ENCODE assay signal across 8 cellular contexts in the genomic region with DNA sequence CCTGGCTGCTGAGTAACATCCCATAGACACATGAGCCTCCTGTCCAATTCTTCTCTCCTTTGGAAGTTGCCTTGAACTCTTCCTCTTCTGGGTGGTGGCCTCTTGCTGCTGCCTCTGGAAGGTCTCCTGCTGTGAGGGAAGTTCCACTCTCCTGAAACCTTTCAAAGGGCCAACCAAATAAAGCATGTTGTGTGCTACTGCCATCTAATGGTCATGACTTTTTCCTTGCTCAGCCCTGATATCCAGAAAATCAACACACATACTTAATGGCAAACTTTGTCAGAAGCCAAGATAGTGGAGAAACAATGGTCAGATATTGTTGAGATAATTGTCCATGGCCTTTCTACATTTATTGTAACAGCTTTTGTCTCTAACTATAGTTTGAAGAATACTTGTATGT. TPM values are rescaled to one million over a fixed set of nuclear protein-coding genes. Genes with fewer than 3 reads are reported as not detected.
DNase-seq lines count a peak whose midpoint lies in the region; ATAC-seq, FAIRE-seq and TF ChIP-seq lines count a peak whose summit lies in the region.

No MANE protein-coding gene starts in this region.

- CTCF ChIA-PET in A673 (lab: Charles Lee) (no interaction called here), PC-9 (lab: Charles Lee) (no interaction called here)

- H2AFZ ChIP-seq in PC-9 = no peak overlapping the region

- intact Hi-C loops in A673 (cut with micrococcal nuclease; ENCODE audit: unreplicated experiment) (loop anchor here (1.0 to 10.0 kb wide), 3 partner anchors 108 to 1125 kb away; no protein-coding TSS in a partner anchor), PC-9 (cut with micrococcal nuclease; ENCODE audit: unreplicated experiment) (loop anchor here (5.0 kb wide), 1 partner anchor 107 kb away; no protein-coding TSS in a partner anchor)

- H4K20me1 ChIP-seq in PC-9 (ENCODE audit: insufficient read depth) = no peaks in the 10 kb centered on the region

- H3K4me2 ChIP-seq in PC-9 = no peak overlapping the region

- H3K36me3 ChIP-seq in A673 (ENCODE audit: insufficient read depth, low read length, poor library complexity, severe bottlenecking) = no peaks in the 10 kb centered on the region
- H3K36me3 ChIP-seq in PC-9 (ENCODE audit: low read depth) = no peaks in the 10 kb centered on the region
- H3K36me3 ChIP-seq in gastroesophageal sphincter = no peaks in the 10 kb centered on the region

- no peak for ATAC-seq in gastroesophageal sphincter
- no peak for ATAC-seq in HG02588 (IDR thresholded peaks at IDR 0.05; ENCODE audit: unreplicated experiment)
- ATAC-seq in GM18873 (IDR thresholded peaks at IDR 0.05; ENCODE audit: low FRiP score, unreplicated experiment) = no peak

- no peaks in the 10 kb centered on the region for H3K9me2 ChIP-seq in PC-9 (ENCODE audit: insufficient read depth)

- TF ChIP-seq POLR2A in GM12892 (IDR thresholded peaks at IDR 0.05; ENCODE audit: low read depth, low read length) = no peak
- TF ChIP-seq POLR2A in gastroesophageal sphincter (IDR thresholded peaks at IDR 0.05) = no peak

- DNase-seq in A673 (ENCODE audit: low spot score) (peak; percentile 67), GM12892 (ENCODE audit: insufficient read length) (no peak), PC-9 (no peak)
- no peak for DNase-seq in effector CD8-positive, alpha-beta T cell (lab: John Stamatoyannopoulos, UW)
- DNase-seq in stimulated activated CD8-positive, alpha-beta memory T cell treated with anti-CD3 and anti-CD28 coated beads, Interleukin-4, amount 100 ng/mL, for 48 hours = no peak

- no peaks in the 10 kb centered on the region for H3K79me2 ChIP-seq in PC-9 (ENCODE audit: low read depth)

- POLR2A ChIA-PET in A673 (lab: Charles Lee; ENCODE audit: low non-redundant PET) (no interaction called here), PC-9 (lab: Charles Lee; ENCODE audit: unreplicated experiment) (no interaction called here)

- TF ChIP-seq CTCF in A673 (conservative IDR thresholded peaks at IDR 0.05; ENCODE audit: low read depth, low read length) = peak; percentile 66
- TF ChIP-seq CTCF in PC-9 (conservative IDR thresholded peaks at IDR 0.05) = peak; percentile 52
- TF ChIP-seq CTCF in gastroesophageal sphincter (IDR thresholded peaks at IDR 0.05) = peak in 3 of 4 experiments; percentile 11 to 50 (median 34)

- no peak overlapping the region for H3K4me3 ChIP-seq in A673 (ENCODE audit: low read depth, low read length, poor library complexity, severe bottlenecking)
- no peak overlapping the region for H3K4me3 ChIP-seq in PC-9
- no peak overlapping the region for H3K4me3 ChIP-seq in gastroesophageal sphincter

- H3F3A ChIP-seq in PC-9 (ENCODE audit: insufficient read depth, low read depth) = no peaks in the 10 kb centered on the region

- H3K9me3 ChIP-seq in A673 (ENCODE audit: low read depth, low read length, poor library complexity, severe bottlenecking) (no peaks in the 10 kb centered on the region), PC-9 (ENCODE audit: insufficient read depth, low read depth) (no peaks in the 10 kb centered on the region), gastroesophageal sphincter (no peaks in the 10 kb centered on the region)

- H3K27ac ChIP-seq in A673 (ENCODE audit: low read depth, low read length, poor library complexity, severe bottlenecking) (no peak overlapping the region), PC-9 (no peak overlapping the region), gastroesophageal sphincter (no peak overlapping the region)

- BruUV-seq in A673 (replicated peaks; lab: Mats Ljungman, UMichigan) = no TSS peak
- BruUV-seq in PC-9 (replicated peaks; lab: Mats Ljungman, UMichigan) = no TSS peak

- FAIRE-seq in GM12892 (lab: Jason Lieb, UNC) = peak; percentile 70

- H3K27me3 ChIP-seq in A673 (replicated peaks; ENCODE audit: insufficient read depth, low read depth, low read length, poor library complexity) (no peaks in the 10 kb centered on the region), PC-9 (ENCODE audit: insufficient read depth, low read depth) (no peaks in the 10 kb centered on the region), gastroesophageal sphincter (no peaks in the 10 kb centered on the region)

- no peak for TF ChIP-seq EP300 in gastroesophageal sphincter (IDR thresholded peaks at IDR 0.05)

- H3K4me1 ChIP-seq in A673 (ENCODE audit: insufficient read depth, low read length, poor library complexity, severe bottlenecking) (no peaks in the 10 kb centered on the region), PC-9 (replicated peaks; ENCODE audit: insufficient read depth) (no peaks in the 10 kb centered on the region), gastroesophageal sphincter (no peaks in the 10 kb centered on the region)

RNA-seq across cellular contexts. Expression of a gene that starts 19.1 kb away (rescaled TPM):
- 5.3 and 5.6 TPM in 2 replicates for total RNA-seq in A673 (2021)
- polyA plus RNA-seq in GM12892 (2012; ENCODE audit: missing spikeins) = 0.91 TPM
- 2.4 and 3.4 TPM in 2 replicates for total RNA-seq in PC-9 (2021)
- total RNA-seq in gastroesophageal sphincter = 10 to 100 TPM in 1 of 4 donors, 1 to 10 TPM in 3; 6.4 to 14.8 (median 9.6) TPM
